In the genomic region with DNA sequence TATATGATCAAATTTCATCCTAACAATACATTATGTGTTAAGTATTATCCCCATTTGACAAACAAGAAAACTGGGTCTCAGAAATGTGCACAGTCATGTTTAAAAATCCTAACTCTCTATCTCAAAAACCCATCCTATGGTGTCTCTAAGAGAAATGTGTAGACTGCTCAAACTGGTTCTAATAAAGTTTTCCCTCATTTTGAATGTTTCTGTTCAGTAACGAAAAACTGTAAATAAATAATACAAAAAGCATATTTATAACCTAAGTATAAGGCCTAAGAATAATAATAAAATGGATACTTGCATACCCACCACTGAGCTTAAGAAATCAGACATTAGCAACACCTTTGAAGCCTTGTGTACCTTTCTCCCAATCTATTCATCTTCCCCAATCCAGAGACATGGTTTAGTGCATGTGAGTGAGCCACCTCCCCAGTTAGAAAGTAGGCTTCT, we compare ENCODE assay signal across 28 cellular contexts. TPM values are rescaled to one million over a fixed set of nuclear protein-coding genes. Genes with fewer than 3 reads are reported as not detected.
A peak's percentile ranks its signal among the peaks of the same experiment; 100 is the strongest.
DNase-seq lines count a peak whose midpoint lies in the region; ATAC-seq, FAIRE-seq and TF ChIP-seq lines count a peak whose summit lies in the region.
"Had no signal": no experiment of that assay in that cellular context is flagged by ENCODE, and none has a peak within 500 bp of the region (broad histone marks: within the 10 kb centered on the region; RNA-seq: fewer than 3 reads in every experiment).

No MANE protein-coding gene starts in this region.

- H3K79me2 ChIP-seq in OCI-LY7 (ENCODE audit: insufficient read depth, low read depth, low read length) = no peaks in the 10 kb centered on the region

- peak overlapping the region; percentile 64 for H2AFZ ChIP-seq in OCI-LY7 (ENCODE audit: low read length)

- no peak for TF ChIP-seq RAD21 in A549 (conservative IDR thresholded peaks at IDR 0.05 in 1 of 2, IDR thresholded peaks at IDR 0.05 in 1 of 2)

- CTCF ChIA-PET in A549 (lab: Yijun Ruan, JAX) = no interaction called here
- CTCF ChIA-PET in OCI-LY7 (lab: Charles Lee; ENCODE audit: unreplicated experiment) = no interaction called here

- no peaks in the 10 kb centered on the region for H3K9me3 Mint-ChIP-seq in T-helper 2 cell treated with Interferon-gamma antibody and Interleukin-4, amounts not matched to agents 5 μg/mL and 100 μg/mL, for 36 hours
- H3K9me3 Mint-ChIP-seq in activated naive CD8-positive, alpha-beta T cell treated with anti-CD3 and anti-CD28 coated beads, Interleukin-2, amount 10 ng/mL, durations not matched to agents 7 days and 5 days = no peaks in the 10 kb centered on the region
- H3K9me3 Mint-ChIP-seq: CD4-positive, alpha-beta T cell; nephron progenitor cell had no signal

- no TSS peak for BruUV-seq in OCI-LY7 (replicated peaks; lab: Mats Ljungman, UMichigan)

- peaks cover 4% of the 10 kb centered on the region for H3K36me3 Mint-ChIP-seq in T-helper 2 cell treated with Interferon-gamma antibody and Interleukin-4, amounts not matched to agents 5 μg/mL and 100 μg/mL, for 36 hours (ENCODE audit: low read depth)
- H3K36me3 Mint-ChIP-seq in activated naive CD8-positive, alpha-beta T cell treated with anti-CD3 and anti-CD28 coated beads, Interleukin-2, amount 10 ng/mL, durations not matched to agents 7 days and 5 days = peaks cover 2% of the 10 kb centered on the region

- no peaks in the 10 kb centered on the region for H3K9me3 ChIP-seq in A549
- no peaks in the 10 kb centered on the region for H3K9me3 ChIP-seq in OCI-LY7 (ENCODE audit: low read length)
- H3K9me3 ChIP-seq: HAP-1, MG63, mucosa of descending colon, right atrium auricular region, spleen had no signal

- no peak for FAIRE-seq in A549 (lab: Jason Lieb, UNC)
- FAIRE-seq: endothelial cell of umbilical vein had no signal

- TF ChIP-seq CTCF in A549 (IDR thresholded peaks at IDR 0.05) = no peak
- no peak for TF ChIP-seq CTCF in OCI-LY7 (conservative IDR thresholded peaks at IDR 0.05; ENCODE audit: low read length)

- intact Hi-C loops in OCI-LY7 (cut with micrococcal nuclease; ENCODE audit: unreplicated experiment) = no loop called here

- peaks cover 65% of the 10 kb centered on the region for H3K4me1 Mint-ChIP-seq in T-helper 2 cell treated with Interferon-gamma antibody and Interleukin-4, amounts not matched to agents 5 μg/mL and 100 μg/mL, for 36 hours (ENCODE audit: low read depth)
- H3K4me1 Mint-ChIP-seq in activated naive CD8-positive, alpha-beta T cell treated with anti-CD3 and anti-CD28 coated beads, Interleukin-2, amount 10 ng/mL, durations not matched to agents 7 days and 5 days = peaks cover 48% of the 10 kb centered on the region

- H3K4me3 ChIP-seq in A549 (no peak overlapping the region), OCI-LY7 (ENCODE audit: low read depth, low read length, poor library complexity, severe bottlenecking) (no peak overlapping the region)
- H3K4me3 ChIP-seq: HAP-1, MG63, mucosa of descending colon, right atrium auricular region had no signal

- 26% methylated on average over 1 of the region's 1 CpG for WGBS in A549 (ENCODE audit: missing lambda C conversion rate)

- no peak overlapping the region for H3K27ac ChIP-seq in A549
- H3K27ac ChIP-seq in OCI-LY7 (ENCODE audit: low read depth, low read length, poor library complexity, severe bottlenecking) = no peak overlapping the region
- H3K27ac ChIP-seq: 22Rv1, brain microvascular endothelial cell, right atrium auricular region, spleen had no signal

- H3K27ac Mint-ChIP-seq in T-helper 2 cell treated with Interferon-gamma antibody and Interleukin-4, amounts not matched to agents 5 μg/mL and 100 μg/mL, for 36 hours = peak overlapping the region; percentile 74
- H3K27ac Mint-ChIP-seq in activated naive CD8-positive, alpha-beta T cell treated with anti-CD3 and anti-CD28 coated beads, Interleukin-2, amount 10 ng/mL, durations not matched to agents 7 days and 5 days = peak overlapping the region; percentile 0
- H3K27ac Mint-ChIP-seq: CD4-positive, alpha-beta T cell had no signal

- no peaks in the 10 kb centered on the region for H3K36me3 ChIP-seq in OCI-LY7 (ENCODE audit: insufficient read depth, low read length)
- H3K36me3 ChIP-seq: brain microvascular endothelial cell, HAP-1, MG63, right atrium auricular region, spleen had no signal

- H3K4me1 ChIP-seq in A549 (peaks cover 8% of the 10 kb centered on the region; the same call in 2 of the 3 replicates), OCI-LY7 (ENCODE audit: insufficient read depth, low read length, poor library complexity, severe bottlenecking) (peaks cover 16% of the 10 kb centered on the region)
- H3K4me1 ChIP-seq: HAP-1, right atrium auricular region had no signal

- no peak for DNase-seq in T-helper 2 cell treated with Interferon-gamma antibody and Interleukin-4, amounts not matched to agents 5 μg/mL and 100 μg/mL, for 36 hours (ENCODE audit: low spot score)
- no peak for DNase-seq in T-helper 2 cell
- no peak for DNase-seq in A549 (ENCODE audit: low read depth in 1 of 2, low spot score in 1 of 2)
- DNase-seq in OCI-LY7 (ENCODE audit: low spot score) = no peak
- DNase-seq in activated naive CD8-positive, alpha-beta T cell treated with anti-CD3 and anti-CD28 coated beads, Interleukin-2, amount 10 ng/mL, durations not matched to agents 7 days and 5 days = no peak
- DNase-seq in NCI-H2081 treated with DMSO at 0.1 percent for 48 hours (lab: John Stamatoyannopoulos, UW) = no peak
- no peak for DNase-seq in CD1c-positive myeloid dendritic cell (ENCODE audit: extremely low spot score)
- DNase-seq: activated effector memory CD4-positive, alpha-beta T cell treated with anti-CD3 and anti-CD28 coated beads, Interleukin-2, amount 50 U/mL, for 16 hours; amniotic stem cell; brain microvascular endothelial cell; CD4-positive, alpha-beta T cell; EL; hippocampal formation; KBM-7; left cardiac atrium; MG63; mucosa of descending colon; NCI-H1417; NCI-H2081; NCI-H345; nephron progenitor cell; spleen; stimulated activated CD4-positive, alpha-beta T cell treated with anti-CD3 and anti-CD28 coated beads, Interleukin-4, amount 100 ng/mL, for 1 hour had no signal

- ATAC-seq in A549 (no peak), GM18858 (IDR thresholded peaks at IDR 0.05; ENCODE audit: unreplicated experiment) (no peak)
- ATAC-seq in activated naive CD8-positive, alpha-beta T cell treated with anti-CD3 and anti-CD28 coated beads, Interleukin-2, amount 10 ng/mL, durations not matched to agents 7 days and 5 days (ENCODE audit: low read depth) = no peak
- ATAC-seq: left cardiac atrium, mucosa of descending colon had no signal

- POLR2A ChIA-PET in A549 (lab: Yijun Ruan, JAX) (no interaction called here), OCI-LY7 (lab: Charles Lee) (interaction anchor here (0.7 to 1.3 kb wide), 2 partner anchors 10 to 21 kb away, joined by 3 to 4 read pairs; no protein-coding TSS in a partner anchor)
- POLR2A ChIA-PET in activated naive CD8-positive, alpha-beta T cell treated with anti-CD3 and anti-CD28 coated beads, Interleukin-2, amount 10 ng/mL, durations not matched to agents 7 days and 5 days (lab: Charles Lee) = interaction anchor here (0.5 kb wide), 1 partner anchor 29 kb away, joined by 3 read pairs; no protein-coding TSS in a partner anchor

- no peak for TF ChIP-seq POLR2A in A549 (IDR thresholded peaks at IDR 0.05; ENCODE audit: low read length)

- H3K9me2 ChIP-seq in OCI-LY7 (ENCODE audit: insufficient read depth, low read length) = no peaks in the 10 kb centered on the region

- no peak for TF ChIP-seq EP300 in A549 (IDR thresholded peaks at IDR 0.05)

- H3K27me3 Mint-ChIP-seq in T-helper 2 cell treated with Interferon-gamma antibody and Interleukin-4, amounts not matched to agents 5 μg/mL and 100 μg/mL, for 36 hours (ENCODE audit: low read depth) = no peaks in the 10 kb centered on the region
- no peaks in the 10 kb centered on the region for H3K27me3 Mint-ChIP-seq in activated naive CD8-positive, alpha-beta T cell treated with anti-CD3 and anti-CD28 coated beads, Interleukin-2, amount 10 ng/mL, durations not matched to agents 7 days and 5 days
- H3K27me3 Mint-ChIP-seq: CD4-positive, alpha-beta T cell had no signal

- H4K20me1 ChIP-seq in OCI-LY7 (ENCODE audit: insufficient read depth, low read length) = no peaks in the 10 kb centered on the region

- H3K4me2 ChIP-seq in A549 = no peak overlapping the region
- H3K4me2 ChIP-seq in OCI-LY7 (ENCODE audit: low read length) = no peak overlapping the region

- peak overlapping the region; percentile 44 for H3K4me3 Mint-ChIP-seq in T-helper 2 cell treated with Interferon-gamma antibody and Interleukin-4, amounts not matched to agents 5 μg/mL and 100 μg/mL, for 36 hours
- no peak overlapping the region for H3K4me3 Mint-ChIP-seq in activated naive CD8-positive, alpha-beta T cell treated with anti-CD3 and anti-CD28 coated beads, Interleukin-2, amount 10 ng/mL, durations not matched to agents 7 days and 5 days

TF ChIP-seq in A549, 52 proteins besides CTCF, POLR2A, EP300 and RAD21:
- TF ChIP-seq CEBPB (IDR thresholded peaks at IDR 0.05) (no peak), MAFK (IDR thresholded peaks at IDR 0.05; ENCODE audit: partially characterized antibody) (peak; percentile 26)

RNA-seq across cellular contexts. Expression of gene TNFAIP3, which starts 39.0 kb away (rescaled TPM):
- polyA plus RNA-seq in A549 (2011; rRNA removed) (8.5 and 18.3 TPM in 2 replicates), A549 (2017; fragmentation: RNase III; extraction: RNeasy Plus Mini Kit Qiagen cat#74134 plus additional on column Dnase treatment) (2.7 to 4.7 TPM (median 3.9 TPM) in 3 replicates)
- 3.7 and 5.1 TPM in 2 replicates for polyA plus RNA-seq in A549 (2012; cell fraction: cytosol; rRNA removed)
- polyA plus RNA-seq in A549 (2012; cell fraction: nucleus; rRNA removed) = 11.4 and 13.6 TPM in 2 replicates
- polyA minus RNA-seq in A549 (2011; rRNA and poly(A)+ RNA removed) = 4.7 and 9.9 TPM in 2 replicates
- total RNA-seq in OCI-LY7 (2014; rRNA removed; shearing (Covaris generic)) = 7.0 and 8.8 TPM in 2 replicates
- 23.6 and 28.3 TPM in 2 replicates for total RNA-seq in OCI-LY7 (2022)
- 10 to 100 TPM; 88.6 to 89.5 TPM for total RNA-seq in activated naive CD8-positive, alpha-beta T cell treated with anti-CD3 and anti-CD28 coated beads, Interleukin-2, amount 10 ng/mL, durations not matched to agents 7 days and 5 days
